Comparison of ENCODE assay signal across 1 cellular context in genomic region chr10:15333909-15334649, GRCh38.
TF ChIP-seq lines count a peak whose summit lies in the region.

No MANE protein-coding gene starts in this region.

TF ChIP-seq in HepG2, 621 proteins besides CTCF, POLR2A, EP300 and RAD21 (continued from another document and continues in another):
- TF ChIP-seq, protein P1, sequence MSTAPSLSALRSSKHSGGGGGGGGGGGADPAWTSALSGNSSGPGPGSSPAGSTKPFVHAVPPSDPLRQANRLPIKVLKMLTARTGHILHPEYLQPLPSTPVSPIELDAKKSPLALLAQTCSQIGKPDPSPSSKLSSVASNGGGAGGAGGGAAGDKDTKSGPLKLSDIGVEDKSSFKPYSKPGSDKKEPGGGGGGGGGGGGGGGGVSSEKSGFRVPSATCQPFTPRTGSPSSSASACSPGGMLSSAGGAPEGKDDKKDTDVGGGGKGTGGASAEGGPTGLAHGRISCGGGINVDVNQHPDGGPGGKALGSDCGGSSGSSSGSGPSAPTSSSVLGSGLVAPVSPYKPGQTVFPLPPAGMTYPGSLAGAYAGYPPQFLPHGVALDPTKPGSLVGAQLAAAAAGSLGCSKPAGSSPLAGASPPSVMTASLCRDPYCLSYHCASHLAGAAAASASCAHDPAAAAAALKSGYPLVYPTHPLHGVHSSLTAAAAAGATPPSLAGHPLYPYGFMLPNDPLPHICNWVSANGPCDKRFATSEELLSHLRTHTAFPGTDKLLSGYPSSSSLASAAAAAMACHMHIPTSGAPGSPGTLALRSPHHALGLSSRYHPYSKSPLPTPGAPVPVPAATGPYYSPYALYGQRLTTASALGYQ (CRISPR knock-in tag; IDR thresholded peaks at IDR 0.05), result peak; percentile 90; the same call in 1 of the 2 replicates
- TF ChIP-seq ZNF124 (CRISPR knock-in tag; IDR thresholded peaks at IDR 0.05) (0 out of 2 replicates have a peak, but pooled peaks have one; percentile 4), ZNF335 (CRISPR knock-in tag; IDR thresholded peaks at IDR 0.05) (peak; percentile 53; the same call in 1 of the 2 replicates), ZNF230 (CRISPR knock-in tag; IDR thresholded peaks at IDR 0.05) (0 out of 2 replicates have a peak, but pooled peaks have one; percentile 11), POGZ (CRISPR knock-in tag; IDR thresholded peaks at IDR 0.05) (no peak), BCL6 (CRISPR knock-in tag; IDR thresholded peaks at IDR 0.05) (peak; percentile 76), ZNF44 (CRISPR knock-in tag; IDR thresholded peaks at IDR 0.05) (no peak), TRAFD1 (CRISPR knock-in tag; IDR thresholded peaks at IDR 0.05; ENCODE audit: borderline replicate concordance) (no peak), MZF1 (CRISPR knock-in tag; IDR thresholded peaks at IDR 0.05; ENCODE audit: borderline replicate concordance) (no peak), ZNF552 (CRISPR knock-in tag; IDR thresholded peaks at IDR 0.05; ENCODE audit: borderline replicate concordance) (no peak), IRX3 (CRISPR knock-in tag; IDR thresholded peaks at IDR 0.05; ENCODE audit: borderline replicate concordance, low read depth) (no peak), ZNF136 (CRISPR knock-in tag; IDR thresholded peaks at IDR 0.05; ENCODE audit: low read depth) (peak; percentile 47; the same call in 1 of the 2 replicates), ZNF567 (CRISPR knock-in tag; IDR thresholded peaks at IDR 0.05; ENCODE audit: borderline replicate concordance) (no peak), ZNF576 (CRISPR knock-in tag; IDR thresholded peaks at IDR 0.05) (no peak), CAMTA2 (CRISPR knock-in tag; IDR thresholded peaks at IDR 0.05; ENCODE audit: borderline replicate concordance) (no peak), ZNF253 (CRISPR knock-in tag; IDR thresholded peaks at IDR 0.05; ENCODE audit: borderline replicate concordance) (no peak), ASH2L (IDR thresholded peaks at IDR 0.05; ENCODE audit: insufficient read length, low read depth, low read length) (peak; percentile 51), ZNF337 (CRISPR knock-in tag; IDR thresholded peaks at IDR 0.05; ENCODE audit: borderline replicate concordance, low read depth) (0 out of 2 replicates have a peak, but pooled peaks have one; percentile 7), ZNF691 (CRISPR knock-in tag; IDR thresholded peaks at IDR 0.05; ENCODE audit: borderline replicate concordance, low read depth) (0 out of 2 replicates have a peak, but pooled peaks have one; percentile 52), ARID2 (CRISPR knock-in tag; IDR thresholded peaks at IDR 0.05; ENCODE audit: borderline replicate concordance) (0 out of 2 replicates have a peak, but pooled peaks have one; percentile 58), DRAP1 (CRISPR knock-in tag; IDR thresholded peaks at IDR 0.05) (peak; percentile 30; the same call in 1 of the 2 replicates)
- TF ChIP-seq, protein P2, sequence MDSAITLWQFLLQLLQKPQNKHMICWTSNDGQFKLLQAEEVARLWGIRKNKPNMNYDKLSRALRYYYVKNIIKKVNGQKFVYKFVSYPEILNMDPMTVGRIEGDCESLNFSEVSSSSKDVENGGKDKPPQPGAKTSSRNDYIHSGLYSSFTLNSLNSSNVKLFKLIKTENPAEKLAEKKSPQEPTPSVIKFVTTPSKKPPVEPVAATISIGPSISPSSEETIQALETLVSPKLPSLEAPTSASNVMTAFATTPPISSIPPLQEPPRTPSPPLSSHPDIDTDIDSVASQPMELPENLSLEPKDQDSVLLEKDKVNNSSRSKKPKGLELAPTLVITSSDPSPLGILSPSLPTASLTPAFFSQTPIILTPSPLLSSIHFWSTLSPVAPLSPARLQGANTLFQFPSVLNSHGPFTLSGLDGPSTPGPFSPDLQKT (CRISPR knock-in tag; IDR thresholded peaks at IDR 0.05; ENCODE audit: borderline replicate concordance), result no peak
- TF ChIP-seq, protein P3, sequence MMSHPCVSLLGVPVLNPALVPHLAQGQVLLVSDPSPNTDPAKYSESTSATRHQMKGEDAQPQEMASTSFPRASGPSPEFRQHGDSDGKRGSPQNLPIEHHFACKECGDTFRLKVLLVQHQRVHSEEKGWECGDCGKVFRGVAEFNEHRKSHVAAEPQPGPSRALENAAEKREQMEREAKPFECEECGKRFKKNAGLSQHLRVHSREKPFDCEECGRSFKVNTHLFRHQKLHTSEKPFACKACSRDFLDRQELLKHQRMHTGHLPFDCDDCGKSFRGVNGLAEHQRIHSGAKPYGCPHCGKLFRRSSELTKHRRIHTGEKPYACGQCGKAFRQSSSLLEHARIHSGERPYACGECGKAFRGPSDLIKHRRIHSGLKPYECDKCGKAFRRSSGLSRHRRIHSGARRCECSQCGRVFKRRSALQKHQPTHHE (CRISPR knock-in tag; IDR thresholded peaks at IDR 0.05; ENCODE audit: borderline replicate concordance), result peak; percentile 58; the same call in 1 of the 2 replicates
- TF ChIP-seq, protein P4, sequence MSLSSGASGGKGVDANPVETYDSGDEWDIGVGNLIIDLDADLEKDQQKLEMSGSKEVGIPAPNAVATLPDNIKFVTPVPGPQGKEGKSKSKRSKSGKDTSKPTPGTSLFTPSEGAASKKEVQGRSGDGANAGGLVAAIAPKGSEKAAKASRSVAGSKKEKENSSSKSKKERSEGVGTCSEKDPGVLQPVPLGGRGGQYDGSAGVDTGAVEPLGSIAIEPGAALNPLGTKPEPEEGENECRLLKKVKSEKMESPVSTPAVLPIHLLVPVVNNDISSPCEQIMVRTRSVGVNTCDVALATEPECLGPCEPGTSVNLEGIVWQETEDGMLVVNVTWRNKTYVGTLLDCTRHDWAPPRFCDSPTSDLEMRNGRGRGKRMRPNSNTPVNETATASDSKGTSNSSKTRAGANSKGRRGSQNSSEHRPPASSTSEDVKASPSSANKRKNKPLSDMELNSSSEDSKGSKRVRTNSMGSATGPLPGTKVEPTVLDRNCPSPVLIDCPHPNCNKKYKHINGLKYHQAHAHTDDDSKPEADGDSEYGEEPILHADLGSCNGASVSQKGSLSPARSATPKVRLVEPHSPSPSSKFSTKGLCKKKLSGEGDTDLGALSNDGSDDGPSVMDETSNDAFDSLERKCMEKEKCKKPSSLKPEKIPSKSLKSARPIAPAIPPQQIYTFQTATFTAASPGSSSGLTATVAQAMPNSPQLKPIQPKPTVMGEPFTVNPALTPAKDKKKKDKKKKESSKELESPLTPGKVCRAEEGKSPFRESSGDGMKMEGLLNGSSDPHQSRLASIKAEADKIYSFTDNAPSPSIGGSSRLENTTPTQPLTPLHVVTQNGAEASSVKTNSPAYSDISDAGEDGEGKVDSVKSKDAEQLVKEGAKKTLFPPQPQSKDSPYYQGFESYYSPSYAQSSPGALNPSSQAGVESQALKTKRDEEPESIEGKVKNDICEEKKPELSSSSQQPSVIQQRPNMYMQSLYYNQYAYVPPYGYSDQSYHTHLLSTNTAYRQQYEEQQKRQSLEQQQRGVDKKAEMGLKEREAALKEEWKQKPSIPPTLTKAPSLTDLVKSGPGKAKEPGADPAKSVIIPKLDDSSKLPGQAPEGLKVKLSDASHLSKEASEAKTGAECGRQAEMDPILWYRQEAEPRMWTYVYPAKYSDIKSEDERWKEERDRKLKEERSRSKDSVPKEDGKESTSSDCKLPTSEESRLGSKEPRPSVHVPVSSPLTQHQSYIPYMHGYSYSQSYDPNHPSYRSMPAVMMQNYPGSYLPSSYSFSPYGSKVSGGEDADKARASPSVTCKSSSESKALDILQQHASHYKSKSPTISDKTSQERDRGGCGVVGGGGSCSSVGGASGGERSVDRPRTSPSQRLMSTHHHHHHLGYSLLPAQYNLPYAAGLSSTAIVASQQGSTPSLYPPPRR (CRISPR knock-in tag; IDR thresholded peaks at IDR 0.05; ENCODE audit: borderline replicate concordance), result peak; percentile 80
- TF ChIP-seq, protein P5, sequence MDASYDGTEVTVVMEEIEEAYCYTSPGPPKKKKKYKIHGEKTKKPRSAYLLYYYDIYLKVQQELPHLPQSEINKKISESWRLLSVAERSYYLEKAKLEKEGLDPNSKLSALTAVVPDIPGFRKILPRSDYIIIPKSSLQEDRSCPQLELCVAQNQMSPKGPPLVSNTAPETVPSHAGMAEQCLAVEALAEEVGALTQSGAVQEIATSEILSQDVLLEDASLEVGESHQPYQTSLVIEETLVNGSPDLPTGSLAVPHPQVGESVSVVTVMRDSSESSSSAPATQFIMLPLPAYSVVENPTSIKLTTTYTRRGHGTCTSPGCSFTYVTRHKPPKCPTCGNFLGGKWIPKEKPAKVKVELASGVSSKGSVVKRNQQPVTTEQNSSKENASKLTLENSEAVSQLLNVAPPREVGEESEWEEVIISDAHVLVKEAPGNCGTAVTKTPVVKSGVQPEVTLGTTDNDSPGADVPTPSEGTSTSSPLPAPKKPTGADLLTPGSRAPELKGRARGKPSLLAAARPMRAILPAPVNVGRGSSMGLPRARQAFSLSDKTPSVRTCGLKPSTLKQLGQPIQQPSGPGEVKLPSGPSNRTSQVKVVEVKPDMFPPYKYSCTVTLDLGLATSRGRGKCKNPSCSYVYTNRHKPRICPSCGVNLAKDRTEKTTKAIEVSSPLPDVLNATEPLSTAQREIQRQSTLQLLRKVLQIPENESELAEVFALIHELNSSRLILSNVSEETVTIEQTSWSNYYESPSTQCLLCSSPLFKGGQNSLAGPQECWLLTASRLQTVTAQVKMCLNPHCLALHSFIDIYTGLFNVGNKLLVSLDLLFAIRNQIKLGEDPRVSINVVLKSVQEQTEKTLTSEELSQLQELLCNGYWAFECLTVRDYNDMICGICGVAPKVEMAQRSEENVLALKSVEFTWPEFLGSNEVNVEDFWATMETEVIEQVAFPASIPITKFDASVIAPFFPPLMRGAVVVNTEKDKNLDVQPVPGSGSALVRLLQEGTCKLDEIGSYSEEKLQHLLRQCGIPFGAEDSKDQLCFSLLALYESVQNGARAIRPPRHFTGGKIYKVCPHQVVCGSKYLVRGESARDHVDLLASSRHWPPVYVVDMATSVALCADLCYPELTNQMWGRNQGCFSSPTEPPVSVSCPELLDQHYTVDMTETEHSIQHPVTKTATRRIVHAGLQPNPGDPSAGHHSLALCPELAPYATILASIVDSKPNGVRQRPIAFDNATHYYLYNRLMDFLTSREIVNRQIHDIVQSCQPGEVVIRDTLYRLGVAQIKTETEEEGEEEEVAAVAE (CRISPR knock-in tag; IDR thresholded peaks at IDR 0.05; ENCODE audit: borderline replicate concordance), result peak; percentile 75; the same call in 1 of the 2 replicates
- TF ChIP-seq, protein P6, sequence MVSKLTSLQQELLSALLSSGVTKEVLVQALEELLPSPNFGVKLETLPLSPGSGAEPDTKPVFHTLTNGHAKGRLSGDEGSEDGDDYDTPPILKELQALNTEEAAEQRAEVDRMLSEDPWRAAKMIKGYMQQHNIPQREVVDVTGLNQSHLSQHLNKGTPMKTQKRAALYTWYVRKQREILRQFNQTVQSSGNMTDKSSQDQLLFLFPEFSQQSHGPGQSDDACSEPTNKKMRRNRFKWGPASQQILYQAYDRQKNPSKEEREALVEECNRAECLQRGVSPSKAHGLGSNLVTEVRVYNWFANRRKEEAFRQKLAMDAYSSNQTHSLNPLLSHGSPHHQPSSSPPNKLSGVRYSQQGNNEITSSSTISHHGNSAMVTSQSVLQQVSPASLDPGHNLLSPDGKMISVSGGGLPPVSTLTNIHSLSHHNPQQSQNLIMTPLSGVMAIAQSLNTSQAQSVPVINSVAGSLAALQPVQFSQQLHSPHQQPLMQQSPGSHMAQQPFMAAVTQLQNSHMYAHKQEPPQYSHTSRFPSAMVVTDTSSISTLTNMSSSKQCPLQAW (CRISPR knock-in tag; IDR thresholded peaks at IDR 0.05), result peak; percentile 93
- TF ChIP-seq, protein P7, sequence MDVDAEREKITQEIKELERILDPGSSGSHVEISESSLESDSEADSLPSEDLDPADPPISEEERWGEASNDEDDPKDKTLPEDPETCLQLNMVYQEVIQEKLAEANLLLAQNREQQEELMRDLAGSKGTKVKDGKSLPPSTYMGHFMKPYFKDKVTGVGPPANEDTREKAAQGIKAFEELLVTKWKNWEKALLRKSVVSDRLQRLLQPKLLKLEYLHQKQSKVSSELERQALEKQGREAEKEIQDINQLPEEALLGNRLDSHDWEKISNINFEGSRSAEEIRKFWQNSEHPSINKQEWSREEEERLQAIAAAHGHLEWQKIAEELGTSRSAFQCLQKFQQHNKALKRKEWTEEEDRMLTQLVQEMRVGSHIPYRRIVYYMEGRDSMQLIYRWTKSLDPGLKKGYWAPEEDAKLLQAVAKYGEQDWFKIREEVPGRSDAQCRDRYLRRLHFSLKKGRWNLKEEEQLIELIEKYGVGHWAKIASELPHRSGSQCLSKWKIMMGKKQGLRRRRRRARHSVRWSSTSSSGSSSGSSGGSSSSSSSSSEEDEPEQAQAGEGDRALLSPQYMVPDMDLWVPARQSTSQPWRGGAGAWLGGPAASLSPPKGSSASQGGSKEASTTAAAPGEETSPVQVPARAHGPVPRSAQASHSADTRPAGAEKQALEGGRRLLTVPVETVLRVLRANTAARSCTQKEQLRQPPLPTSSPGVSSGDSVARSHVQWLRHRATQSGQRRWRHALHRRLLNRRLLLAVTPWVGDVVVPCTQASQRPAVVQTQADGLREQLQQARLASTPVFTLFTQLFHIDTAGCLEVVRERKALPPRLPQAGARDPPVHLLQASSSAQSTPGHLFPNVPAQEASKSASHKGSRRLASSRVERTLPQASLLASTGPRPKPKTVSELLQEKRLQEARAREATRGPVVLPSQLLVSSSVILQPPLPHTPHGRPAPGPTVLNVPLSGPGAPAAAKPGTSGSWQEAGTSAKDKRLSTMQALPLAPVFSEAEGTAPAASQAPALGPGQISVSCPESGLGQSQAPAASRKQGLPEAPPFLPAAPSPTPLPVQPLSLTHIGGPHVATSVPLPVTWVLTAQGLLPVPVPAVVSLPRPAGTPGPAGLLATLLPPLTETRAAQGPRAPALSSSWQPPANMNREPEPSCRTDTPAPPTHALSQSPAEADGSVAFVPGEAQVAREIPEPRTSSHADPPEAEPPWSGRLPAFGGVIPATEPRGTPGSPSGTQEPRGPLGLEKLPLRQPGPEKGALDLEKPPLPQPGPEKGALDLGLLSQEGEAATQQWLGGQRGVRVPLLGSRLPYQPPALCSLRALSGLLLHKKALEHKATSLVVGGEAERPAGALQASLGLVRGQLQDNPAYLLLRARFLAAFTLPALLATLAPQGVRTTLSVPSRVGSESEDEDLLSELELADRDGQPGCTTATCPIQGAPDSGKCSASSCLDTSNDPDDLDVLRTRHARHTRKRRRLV (CRISPR knock-in tag; IDR thresholded peaks at IDR 0.05), result peak; percentile 75; the same call in 1 of the 2 replicates
